Comparison of ENCODE assay signal across 8 cellular contexts in the genomic region with DNA sequence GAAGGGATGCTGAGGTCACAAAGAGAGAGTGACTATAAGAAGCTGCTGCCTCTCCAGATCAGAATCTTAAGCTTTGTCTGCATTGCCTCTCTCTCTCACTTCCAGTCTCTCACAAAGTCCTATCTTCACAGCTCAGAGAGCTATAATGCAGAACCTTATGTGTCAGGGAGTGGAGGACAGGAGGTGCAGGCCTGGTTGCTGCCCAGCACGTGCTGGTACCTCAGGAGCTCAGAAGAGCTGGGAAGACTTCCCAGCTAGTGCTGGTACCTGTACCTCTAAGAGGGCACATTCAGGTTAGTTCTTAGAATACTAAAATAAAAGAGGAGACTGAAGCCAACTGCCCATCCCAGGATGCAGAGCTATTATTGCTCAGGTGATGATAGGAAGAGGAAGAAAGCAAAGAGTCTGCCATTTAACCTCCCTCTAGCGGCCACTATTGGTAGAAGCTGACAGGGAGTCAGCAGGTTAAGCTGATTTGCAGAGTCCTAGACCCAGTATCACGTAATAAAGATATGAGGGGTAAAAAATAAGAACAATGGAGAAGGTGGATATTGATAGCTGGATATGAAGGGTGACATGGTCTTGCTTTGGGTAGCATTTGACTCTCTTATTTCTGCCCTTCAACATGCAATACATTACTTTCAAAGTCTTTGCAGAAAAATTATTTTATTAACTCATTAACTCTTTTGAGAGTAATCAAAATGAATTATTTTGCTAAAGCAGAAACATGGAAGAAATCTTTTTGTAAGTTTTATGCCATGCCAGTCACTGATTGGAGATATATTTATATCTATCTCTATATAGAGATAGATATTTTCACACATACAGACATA.
A peak's percentile ranks its signal among the peaks of the same experiment; 100 is the strongest.
DNase-seq lines count a peak whose midpoint lies in the region; ATAC-seq, FAIRE-seq and TF ChIP-seq lines count a peak whose summit lies in the region.

No MANE protein-coding gene starts in this region.

- no peak overlapping the region for H3K4me2 ChIP-seq in neural progenitor cell

- ATAC-seq in GM18502 (IDR thresholded peaks at IDR 0.05; ENCODE audit: poor library complexity, unreplicated experiment) (peak; percentile 95), HG02938 (IDR thresholded peaks at IDR 0.05; ENCODE audit: unreplicated experiment) (peak; percentile 79)

- FAIRE-seq in frontal cortex (lab: Jason Lieb, UNC): no peak

- peak; percentile 50 for DNase-seq in AG08395 (ENCODE audit: low spot score)
- peak; percentile 66 for DNase-seq in NCI-H460 (ENCODE audit: extremely low read depth, low read depth)
- peak; percentile 52 for DNase-seq in activated CD4-positive, alpha-beta T cell treated with anti-CD3 and anti-CD28 coated beads, Interleukin-2, amount 50 U/mL, for 1 hour
- DNase-seq in endodermal cell: peak; percentile 87
- DNase-seq in neural progenitor cell (ENCODE audit: low spot score): peak; percentile 69
- DNase-seq in frontal cortex (ENCODE audit: low spot score in 2 of 2): no peak

- peaks cover 4% of the 10 kb centered on the region for H3K9me3 Mint-ChIP-seq in endodermal cell
- no peaks in the 10 kb centered on the region for H3K9me3 Mint-ChIP-seq in neural progenitor cell

- H3K4me3 ChIP-seq in endodermal cell (ENCODE audit: low read length): no peak overlapping the region
- H3K4me3 ChIP-seq in neural progenitor cell: no peak overlapping the region

- H3K36me3 Mint-ChIP-seq in endodermal cell (ENCODE audit: low read depth): no peaks in the 10 kb centered on the region
- H3K36me3 Mint-ChIP-seq in neural progenitor cell: no peaks in the 10 kb centered on the region

- H3K4me1 ChIP-seq in endodermal cell (ENCODE audit: control insufficient read depth, insufficient read depth, low read length) (no peaks in the 10 kb centered on the region), neural progenitor cell (no peaks in the 10 kb centered on the region)

- H3K27ac Mint-ChIP-seq in endodermal cell (no peak overlapping the region), neural progenitor cell (no peak overlapping the region)

- no peak overlapping the region for H3K27ac ChIP-seq in endodermal cell (ENCODE audit: low read depth, low read length)
- no peak overlapping the region for H3K27ac ChIP-seq in neural progenitor cell

- no peaks in the 10 kb centered on the region for H3K79me2 ChIP-seq in neural progenitor cell (ENCODE audit: low read depth)

- no peaks in the 10 kb centered on the region for H4K20me1 ChIP-seq in neural progenitor cell (ENCODE audit: low read depth)

- H2AFZ ChIP-seq in neural progenitor cell (replicated peaks): no peak overlapping the region

- H3K27me3 ChIP-seq in endodermal cell (ENCODE audit: control insufficient read depth, insufficient read depth, low read length, poor library complexity, severe bottlenecking) (no peaks in the 10 kb centered on the region), neural progenitor cell (no peaks in the 10 kb centered on the region)

- H3K4me3 Mint-ChIP-seq in endodermal cell (no peak overlapping the region), neural progenitor cell (no peak overlapping the region)

- TF ChIP-seq CTCF in endodermal cell (conservative IDR thresholded peaks at IDR 0.05): peak; percentile 87
- TF ChIP-seq CTCF in neural progenitor cell (IDR thresholded peaks at IDR 0.05): peak; percentile 78

- H3K4me1 Mint-ChIP-seq in endodermal cell: peaks cover 21% of the 10 kb centered on the region
- no peaks in the 10 kb centered on the region for H3K4me1 Mint-ChIP-seq in neural progenitor cell

- H3K9ac ChIP-seq in endodermal cell (ENCODE audit: extremely low read depth, low read length, poor library complexity, severe bottlenecking) (no peak overlapping the region), neural progenitor cell (no peak overlapping the region)

- WGBS in endodermal cell (ENCODE audit: insufficient coverage in 1 of 2, insufficient read length in 1 of 2), 2 experiments: 66 to 100% methylated on average over 1 to 3 of the region's 3 CpGs

- H3K36me3 ChIP-seq in endodermal cell (ENCODE audit: control insufficient read depth, insufficient read depth, low read length) (no peaks in the 10 kb centered on the region), neural progenitor cell (no peaks in the 10 kb centered on the region)

- no peaks in the 10 kb centered on the region for H3F3A ChIP-seq in neural progenitor cell (ENCODE audit: low read depth)

- H3K9me3 ChIP-seq in endodermal cell (ENCODE audit: control insufficient read depth, low read length): no peaks in the 10 kb centered on the region
- H3K9me3 ChIP-seq in neural progenitor cell (ENCODE audit: low read depth): no peaks in the 10 kb centered on the region

- no peaks in the 10 kb centered on the region for H3K27me3 Mint-ChIP-seq in endodermal cell (ENCODE audit: insufficient read depth)
- H3K27me3 Mint-ChIP-seq in neural progenitor cell (ENCODE audit: insufficient read depth, low read depth): no peaks in the 10 kb centered on the region

Comparison
In these comparisons a context has a peak if more than half of its experiments do, and no peak if none do; other contexts are left out.
1. DNase-seq: peak in AG08395 (single experiment), NCI-H460 (single experiment), activated CD4-positive, alpha-beta T cell treated with anti-CD3 and anti-CD28 coated beads, Interleukin-2, amount 50 U/mL, for 1 hour (single experiment), endodermal cell (single experiment) and neural progenitor cell (single experiment); none in frontal cortex (0 of 2).